In the genomic region with DNA sequence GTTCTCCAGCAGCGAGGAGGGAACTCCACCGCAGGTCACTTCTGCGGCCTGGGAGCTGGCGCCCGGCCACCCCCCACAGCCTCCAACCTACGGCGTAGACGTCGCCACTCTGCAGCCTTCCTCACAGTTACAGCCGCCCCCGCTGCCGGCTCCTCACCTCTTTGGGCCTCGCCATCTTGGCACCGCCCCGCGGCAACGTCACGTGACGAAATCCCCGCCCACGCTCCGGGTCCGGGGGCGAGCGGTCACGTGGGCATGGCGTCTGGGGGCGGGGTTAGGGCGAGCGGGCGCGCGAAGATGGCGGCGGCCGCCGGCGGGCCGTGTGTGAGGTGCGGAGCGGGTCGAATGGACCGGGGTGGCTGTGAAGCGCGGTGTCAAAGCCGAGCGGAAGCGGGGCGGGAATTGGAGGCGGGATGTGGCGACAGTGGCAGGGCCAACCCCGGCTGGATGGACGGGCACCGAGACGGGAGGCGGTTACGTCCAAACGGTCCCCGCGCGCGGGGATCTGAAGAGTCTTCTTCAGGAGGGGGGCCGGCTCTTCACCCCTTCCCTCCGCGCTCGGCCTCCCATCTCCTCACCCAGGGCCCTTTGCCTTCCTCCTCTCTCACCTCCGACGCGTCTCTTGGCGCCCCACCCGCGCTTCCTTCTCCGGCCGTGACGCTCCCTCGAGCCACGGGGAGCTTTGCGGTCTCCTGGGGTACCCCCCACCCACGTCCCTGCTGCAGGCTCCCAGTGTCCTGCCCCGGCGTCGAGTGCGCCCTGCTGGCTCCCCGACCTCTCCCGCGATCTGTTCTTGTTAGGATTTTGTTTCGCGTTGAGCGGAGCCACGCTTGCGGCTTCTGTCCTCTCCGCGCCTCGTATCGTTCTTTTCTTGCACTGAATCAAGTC, we compare ENCODE assay signal across 8 cellular contexts. TPM values are rescaled to one million over a fixed set of nuclear protein-coding genes. Genes with fewer than 3 reads are reported as not detected.
DNase-seq lines count a peak whose midpoint lies in the region; ATAC-seq lines count a peak whose summit lies in the region.

DOLK (minus strand) TSS at position 181 of the 888 bp plus-strand sequence. CDS start 300 bp downstream, outside the sequence.
NUP188 (plus strand) TSS at position 277 of the 888 bp plus-strand sequence; CDS start at position 298, 21 bp downstream.

- peak within 1 kb of the TSS; percentile 99 for H3K4me3 Mint-ChIP-seq in activated CD8-positive, alpha-beta memory T cell treated with anti-CD3 and anti-CD28 coated beads, Interleukin-2, amount 10 ng/mL, durations not matched to agents 7 days and 5 days

- no peaks in the 10 kb centered on the region for H3K27me3 Mint-ChIP-seq in activated CD8-positive, alpha-beta memory T cell treated with anti-CD3 and anti-CD28 coated beads, Interleukin-2, amount 10 ng/mL, durations not matched to agents 7 days and 5 days

- no peaks in the 10 kb centered on the region for H3K27me3 ChIP-seq in endocrine pancreas (ENCODE audit: control insufficient read depth, insufficient read depth, low read length)

- H3K4me3 ChIP-seq in endocrine pancreas (ENCODE audit: control insufficient read depth, insufficient read depth, low read length) = peak within 1 kb of the TSS; percentile 65

- H3K27ac Mint-ChIP-seq in activated CD8-positive, alpha-beta memory T cell treated with anti-CD3 and anti-CD28 coated beads, Interleukin-2, amount 10 ng/mL, durations not matched to agents 7 days and 5 days = peak within 1 kb of the TSS; percentile 97

- ATAC-seq in GM21360 (IDR thresholded peaks at IDR 0.05; ENCODE audit: unreplicated experiment) = peak; percentile 64
- peak; percentile 92 for ATAC-seq in activated CD8-positive, alpha-beta memory T cell treated with anti-CD3 and anti-CD28 coated beads, Interleukin-2, amount 10 ng/mL, durations not matched to agents 7 days and 5 days

- no peaks in the 10 kb centered on the region for H3K9me3 Mint-ChIP-seq in activated CD8-positive, alpha-beta memory T cell treated with anti-CD3 and anti-CD28 coated beads, Interleukin-2, amount 10 ng/mL, durations not matched to agents 7 days and 5 days (ENCODE audit: low read depth)

- H3K4me1 Mint-ChIP-seq in activated CD8-positive, alpha-beta memory T cell treated with anti-CD3 and anti-CD28 coated beads, Interleukin-2, amount 10 ng/mL, durations not matched to agents 7 days and 5 days = peaks cover 30% of the 10 kb centered on the region

- peaks cover 8% of the 10 kb centered on the region for H3K36me3 Mint-ChIP-seq in activated CD8-positive, alpha-beta memory T cell treated with anti-CD3 and anti-CD28 coated beads, Interleukin-2, amount 10 ng/mL, durations not matched to agents 7 days and 5 days

- CTCF ChIA-PET in activated CD8-positive, alpha-beta memory T cell treated with anti-CD3 and anti-CD28 coated beads, Interleukin-2, amount 10 ng/mL, durations not matched to agents 7 days and 5 days (lab: Charles Lee) = interaction anchor here (0.7 kb wide), 1 partner anchor 130 kb away, joined by 3 read pairs; the partner anchor contains the start of gene ENDOG

- peak within 1 kb of the TSS; percentile 82 for H3K9ac ChIP-seq in endocrine pancreas (ENCODE audit: control insufficient read depth, insufficient read depth, low read length)

- no peaks in the 10 kb centered on the region for H3K36me3 ChIP-seq in endocrine pancreas (ENCODE audit: control insufficient read depth, insufficient read depth, low read length)

- H3K4me1 ChIP-seq in endocrine pancreas (ENCODE audit: control insufficient read depth, insufficient read depth, low read length) = no peaks in the 10 kb centered on the region

- no peaks in the 10 kb centered on the region for H3K9me3 ChIP-seq in endocrine pancreas (ENCODE audit: control insufficient read depth, low read length)

- peak; percentile 91 for DNase-seq in COR-L47 (lab: John Stamatoyannopoulos, UW)
- DNase-seq in HT1080 (ENCODE audit: low read depth) = peak; percentile 85
- peak; percentile 84 for DNase-seq in NOMO-1 treated with dmso at 0.1 percent for 144 hours (lab: John Stamatoyannopoulos, UW; ENCODE audit: unreplicated experiment)
- DNase-seq in activated CD8-positive, alpha-beta memory T cell treated with anti-CD3 and anti-CD28 coated beads, Interleukin-2, amount 10 ng/mL, durations not matched to agents 7 days and 5 days = peak; percentile 98
- DNase-seq in mesenteric fat pad (ENCODE audit: low spot score) = peak; percentile 100
- DNase-seq in stimulated activated CD8-positive, alpha-beta memory T cell treated with anti-CD3 and anti-CD28 coated beads, Interleukin-15, amount 100 ng/mL, for 1 hour (ENCODE audit: low read depth) = peak; percentile 99

RNA-seq across cellular contexts. Expression of gene DOLK, which starts in this region (rescaled TPM):
- total RNA-seq in HT1080 (2014; rRNA removed; shearing (Covaris generic)) = 23.4 and 29.1 TPM in 2 replicates
- 13.2 and 14.0 TPM in 2 replicates for polyA plus RNA-seq in HT1080 (2015; cell fraction: cytosol; rRNA removed)
- polyA plus RNA-seq in HT1080 (2015; cell fraction: nucleus; rRNA removed) = 14.9 and 17.7 TPM in 2 replicates
- total RNA-seq in activated CD8-positive, alpha-beta memory T cell treated with anti-CD3 and anti-CD28 coated beads, Interleukin-2, amount 10 ng/mL, durations not matched to agents 7 days and 5 days = 10 to 100 TPM in 1 of 2 experiments, 1 to 10 TPM in 1; 7.7 to 11.1 TPM
- total RNA-seq in mesenteric fat pad = 16.7 TPM

RNA-seq across cellular contexts. Expression of gene NUP188, which starts in this region (rescaled TPM):
- total RNA-seq in HT1080 (2014; rRNA removed; shearing (Covaris generic)) = 51.8 and 63.6 TPM in 2 replicates
- polyA plus RNA-seq in HT1080 (2015; cell fraction: cytosol; rRNA removed) = 30.6 and 30.7 TPM in 2 replicates
- 67.9 and 80.6 TPM in 2 replicates for polyA plus RNA-seq in HT1080 (2015; cell fraction: nucleus; rRNA removed)
- 100 to 1,000 TPM in 1 of 2 experiments, 10 to 100 TPM in 1; 88.0 to 108 TPM for total RNA-seq in activated CD8-positive, alpha-beta memory T cell treated with anti-CD3 and anti-CD28 coated beads, Interleukin-2, amount 10 ng/mL, durations not matched to agents 7 days and 5 days
- total RNA-seq in mesenteric fat pad = 50.6 TPM

Comparison
In these comparisons a context has a peak if more than half of its experiments do, and no peak if none do; other contexts are left out.
1. Peak in every context shown above with its lines: DNase-seq, ATAC-seq and H3K4me3 ChIP-seq.